ENCODE assay signal across 18 cellular contexts in genomic region chr18:59540356-59540755, GRCh38.
"Had no signal": no experiment of that assay in that cellular context is flagged by ENCODE, and none has a peak within 500 bp of the region (broad histone marks: within the 10 kb centered on the region; RNA-seq: fewer than 3 reads in every experiment).

No MANE protein-coding gene starts in this region.

- H3K4me1 ChIP-seq: colonic mucosa, heart right ventricle, left ventricle myocardium inferior, neural progenitor cell, pancreas, right lobe of liver, spleen, thyroid gland had no signal

- H3K4me2 ChIP-seq: neural progenitor cell had no signal

- H3K4me3 ChIP-seq: colonic mucosa, heart right ventricle, left ventricle myocardium inferior, neural progenitor cell, pancreas, right lobe of liver, spleen, thyroid gland had no signal

- H3K36me3 ChIP-seq: colonic mucosa, heart right ventricle, left ventricle myocardium inferior, neural progenitor cell, pancreas, right lobe of liver, spleen, thyroid gland had no signal

- H3K9me3 ChIP-seq: colonic mucosa, heart right ventricle, left ventricle myocardium inferior, pancreas, right lobe of liver, spleen, thyroid gland had no signal

- H3K9ac ChIP-seq: neural progenitor cell had no signal

- DNase-seq: activated CD4-positive, alpha-beta T cell treated with anti-CD3 and anti-CD28 coated beads for 36 hours; activated CD4-positive, alpha-beta T cell treated with anti-CD3 and anti-CD28 coated beads, Interleukin-2, amount 50 U/mL, for 48 hours; activated gamma-delta T cell treated with Interleukin-2 at 50 U/mL for 16 hours; activated T-cell treated with anti-CD3 and anti-CD28 coated beads for 4 hours; amniotic stem cell; caudate nucleus; colonic mucosa; endodermal cell; heart right ventricle; kidney glomerular epithelial cell; left ventricle myocardium inferior; naive B cell; pancreas; right lobe of liver; spleen; stimulated activated naive B cell treated with anti-CD40 and anti-IgM and Interleukin-4, amounts not matched to agents 10 μg/mL and 1 μg/mL and 100 μg/mL, for 72 hours; thyroid gland had no signal

- H2AFZ ChIP-seq: neural progenitor cell had no signal

- H3K27me3 ChIP-seq: colonic mucosa, neural progenitor cell, pancreas, right lobe of liver, thyroid gland had no signal

- H3K27ac ChIP-seq: colonic mucosa, heart right ventricle, left ventricle myocardium inferior, neural progenitor cell, pancreas, right lobe of liver, spleen, thyroid gland had no signal
